ENCODE assay signal across 8 cellular contexts in genomic region chr5:177447611-177448243, GRCh38. TPM values are rescaled to one million over a fixed set of nuclear protein-coding genes. Genes with fewer than 3 reads are reported as not detected.
DNase-seq lines count a peak whose midpoint lies in the region; ATAC-seq, FAIRE-seq and TF ChIP-seq lines count a peak whose summit lies in the region.

No MANE protein-coding gene starts in this region.

- no peak overlapping the region for H2BK20ac ChIP-seq in H1 (ENCODE audit: low read length)

- H3K79me2 ChIP-seq in GM23248 (ENCODE audit: insufficient read depth) (no peaks in the 10 kb centered on the region), H1 (ENCODE audit: control insufficient read depth in 1 of 2, insufficient read depth in 2 of 2, low read length in 2 of 2) (no peaks in the 10 kb centered on the region)

- no peak overlapping the region for H2AFZ ChIP-seq in GM23248
- 0 out of 2 replicates have a peak overlapping the region, but pooled peaks have one; percentile 14 for H2AFZ ChIP-seq in H1 (ENCODE audit: low read length)

- H2AK5ac ChIP-seq in H1 (ENCODE audit: low read depth, low read length), result no peak overlapping the region

- no peaks in the 10 kb centered on the region for H3K9me2 ChIP-seq in GM23248 (ENCODE audit: insufficient read depth)

- H4K5ac ChIP-seq in H1 (ENCODE audit: insufficient read length, low read depth, low read length), result peak overlapping the region; percentile 93

- no peak overlapping the region; the same call in 1 of the 2 replicates for H2BK15ac ChIP-seq in H1 (ENCODE audit: low read length)

- no peaks in the 10 kb centered on the region; the same call in none of the 2 replicates for H3K79me1 ChIP-seq in H1 (ENCODE audit: low read depth, low read length)

- no peaks in the 10 kb centered on the region for H3K27me3 ChIP-seq in BE2C
- H3K27me3 ChIP-seq in GM23248 (replicated peaks; ENCODE audit: insufficient read depth), result no peaks in the 10 kb centered on the region
- H3K27me3 ChIP-seq in H1 (replicated peaks in 1 of 4; ENCODE audit: control insufficient read depth in 3 of 4, extremely low read depth in 1 of 4, insufficient read depth in 3 of 4, low read length in 3 of 4), result peaks cover 0 to 19% (median 5%) of the 10 kb centered on the region in 4 experiments; a peak in 5 of 7 replicates

- DNase-seq in BE2C, result peak; percentile 71
- peak; percentile 83 for DNase-seq in GM23248
- peak; percentile 97 for DNase-seq in SK-MEL-5 (ENCODE audit: low read depth, low spot score)
- DNase-seq in H1 (ENCODE audit: low read depth in 1 of 2, low spot score in 2 of 2), result peak in 1 of 2 experiments; percentile 76
- no peak for DNase-seq in activated gamma-delta T cell treated with Interleukin-2 at 50 U/mL for 16 hours

- H2BK5ac ChIP-seq in H1 (ENCODE audit: low read depth, low read length), result peak overlapping the region; percentile 68; the same call in 1 of the 2 replicates

- H3K4me1 ChIP-seq in BE2C (peaks cover 19% of the 10 kb centered on the region), GM23248 (ENCODE audit: insufficient read depth) (peaks cover 13% of the 10 kb centered on the region), H1 (replicated peaks in 1 of 4; ENCODE audit: control insufficient read depth in 3 of 4, insufficient read depth in 4 of 4, low read length in 3 of 4) (peaks cover 0 to 30% (median 15%) of the 10 kb centered on the region in 4 experiments; a peak in 6 of 7 replicates), mesodermal cell (ENCODE audit: control insufficient read depth, insufficient read depth, low read length, poor library complexity, severe bottlenecking) (peaks cover 9% of the 10 kb centered on the region)

- H2BK120ac ChIP-seq in H1 (replicated peaks; ENCODE audit: low read depth, low read length), result peak overlapping the region; percentile 63

- no peak for FAIRE-seq in H1 (lab: Jason Lieb, UNC)

- in situ Hi-C loops in GM23248 (cut with MboI), result no loop called here
- in situ Hi-C loops in SK-MEL-5 (cut with HindIII; ENCODE audit: low pct_unique_long_range_greater_than_20kb, low sequenced_read_pairs), result no loop called here

- no peak overlapping the region for H3K14ac ChIP-seq in H1 (ENCODE audit: insufficient read length)

- peaks cover 9% of the 10 kb centered on the region for H3K23me2 ChIP-seq in H1 (ENCODE audit: low read depth, low read length)

- H3K9me3 ChIP-seq in BE2C (no peaks in the 10 kb centered on the region), GM23248 (ENCODE audit: low read depth) (no peaks in the 10 kb centered on the region), H1 (ENCODE audit: insufficient read depth in 2 of 2, low read depth in 1 of 2, low read length in 1 of 2) (no peaks in the 10 kb centered on the region), mesodermal cell (ENCODE audit: control insufficient read depth, low read length) (no peaks in the 10 kb centered on the region)

- no peak for TF ChIP-seq EP300 in H1 (IDR thresholded peaks at IDR 0.05; ENCODE audit: borderline replicate concordance in 1 of 2, low read depth in 2 of 2, low read length in 2 of 2)

- H3K4me2 ChIP-seq in GM23248 (ENCODE audit: unreplicated experiment) (peak overlapping the region; percentile 65), H1 (ENCODE audit: insufficient read depth in 1 of 2, low read depth in 2 of 2, low read length in 2 of 2) (peak overlapping the region; percentile 89 to 93)

- TF ChIP-seq CTCF in BE2C (IDR thresholded peaks at IDR 0.05; ENCODE audit: low read depth, low read length) (no peak), H1 (IDR thresholded peaks at IDR 0.05; ENCODE audit: control extremely low read depth in 1 of 3, insufficient read depth in 1 of 3, low read depth in 1 of 3, low read length in 3 of 3) (peak in 1 of 3 experiments; percentile 24; a peak in 2 of 4 replicates)

- no peak overlapping the region for H3K56ac ChIP-seq in H1 (replicated peaks; ENCODE audit: insufficient read length, low read depth, low read length)

- H3K9ac ChIP-seq in GM23248 (peak overlapping the region; percentile 84), H1 (replicated peaks in 1 of 4; ENCODE audit: extremely low read depth in 1 of 4, low read depth in 3 of 4, low read length in 3 of 4) (peak overlapping the region in 3 of 4 experiments; percentile 37 to 75 (median 60); a peak in 5 of 7 replicates)

- peak overlapping the region; percentile 93 for H3K18ac ChIP-seq in H1 (ENCODE audit: extremely low read depth, low read length)

- H4K20me1 ChIP-seq in GM23248 (ENCODE audit: insufficient read depth) (no peaks in the 10 kb centered on the region), H1 (replicated peaks in 1 of 2; ENCODE audit: control insufficient read depth in 1 of 2, insufficient read depth in 2 of 2, low read length in 2 of 2) (peaks cover 0 to 7% of the 10 kb centered on the region in 2 experiments)

- H3K36me3 ChIP-seq in BE2C (peaks cover 8% of the 10 kb centered on the region; the same call in 1 of the 2 replicates), GM23248 (ENCODE audit: low read depth) (no peaks in the 10 kb centered on the region), H1 (ENCODE audit: control insufficient read depth in 2 of 4, insufficient read depth in 4 of 4, low read length in 3 of 4) (no peaks in the 10 kb centered on the region), mesodermal cell (ENCODE audit: control insufficient read depth, insufficient read depth, low read length) (peaks cover 4% of the 10 kb centered on the region)

- H3K4me3 ChIP-seq in BE2C (ENCODE audit: low read depth, low read length) (peak overlapping the region; percentile 66), GM23248 (peak overlapping the region; percentile 73), H1 (ENCODE audit: extremely low read depth in 1 of 4, insufficient read depth in 2 of 4, low read depth in 3 of 4, low read length in 4 of 4) (peak overlapping the region; percentile 33 to 74 (median 53)), mesodermal cell (ENCODE audit: extremely low read depth, insufficient read depth, low read length, poor library complexity, severe bottlenecking) (peak overlapping the region; percentile 58)

- H3K4ac ChIP-seq in H1 (replicated peaks; ENCODE audit: insufficient read length, low read depth, low read length), result peak overlapping the region; percentile 87

- peaks cover 21% of the 10 kb centered on the region for H3F3A ChIP-seq in GM23248 (ENCODE audit: insufficient read depth)

- peak overlapping the region; percentile 20; the same call in 1 of the 2 replicates for H2BK12ac ChIP-seq in H1 (ENCODE audit: low read depth, low read length)

- peak overlapping the region; percentile 99 for H4K91ac ChIP-seq in H1 (replicated peaks; ENCODE audit: insufficient read length, low read length)

- peak overlapping the region; percentile 55 for H3K27ac ChIP-seq in GM23248
- H3K27ac ChIP-seq in H1 (ENCODE audit: low read depth, low read length), result peak overlapping the region; percentile 59
- peak overlapping the region; percentile 83 for H3K27ac ChIP-seq in mesodermal cell (ENCODE audit: low read depth, low read length, severe bottlenecking)

- no peak overlapping the region for H3K23ac ChIP-seq in H1 (ENCODE audit: insufficient read length)

- H4K8ac ChIP-seq in H1 (ENCODE audit: extremely low read depth, insufficient read depth, low read length), result peak overlapping the region; percentile 87

- POLR2A ChIA-PET in H1 (lab: Charles Lee; ENCODE audit: partially characterized antibody), result interaction anchor here (0.7 to 67.5 kb wide), 18 partner anchors 21 to 143 kb away, joined by 3 to 3349 read pairs (median 4); partner anchors contain the start of genes DBN1, DOK3, GRK6 and PDLIM7

- no peak; a peak in 1 of 4 replicates for TF ChIP-seq RAD21 in H1 (IDR thresholded peaks at IDR 0.05 in 1 of 2, conservative IDR thresholded peaks at IDR 0.05 in 1 of 2; ENCODE audit: low read depth in 2 of 2, low read length in 2 of 2)

- CTCF ChIA-PET in H1 (lab: Charles Lee; ENCODE audit: partially characterized antibody), result interaction anchor here (0.8 to 23.6 kb wide), 15 partner anchors 10 to 139 kb away, joined by 3 to 430 read pairs (median 5); partner anchors contain the start of genes F12, GRK6, PFN3 and SLC34A1

- peak in 1 of 2 experiments; percentile 90; a peak in 2 of 3 replicates for TF ChIP-seq POLR2A in H1 (IDR thresholded peaks at IDR 0.05; ENCODE audit: control extremely low read depth in 1 of 2, low read depth in 2 of 2, low read length in 2 of 2)

- 22 to 26% methylated on average over 20 to 21 of the region's 23 CpGs for WGBS in GM23248 (ENCODE audit: low coverage in 1 of 2, low lambda C conversion rate in 2 of 2, missing lambda C conversion rate in 2 of 2), 2 experiments
- 14% methylated on average over 19 of the region's 23 CpGs; no CpG with 5 or more reads in 1 of the 2 experiments for WGBS in H1 (ENCODE audit: extremely low coverage in 1 of 2, insufficient coverage in 1 of 2, insufficient read length in 1 of 2, insufficient replicate concordance in 2 of 2, low coverage in 1 of 2, low lambda C conversion rate in 2 of 2, missing lambda C conversion rate in 1 of 2), 2 experiments
- WGBS in mesodermal cell (ENCODE audit: insufficient coverage in 2 of 2), 2 experiments, result 11 to 23% methylated on average over 14 to 16 of the region's 23 CpGs

- ATAC-seq in GM18861 (IDR thresholded peaks at IDR 0.05; ENCODE audit: unreplicated experiment) (no peak), HG03175 (IDR thresholded peaks at IDR 0.05; ENCODE audit: unreplicated experiment) (no peak)

RNA-seq across cellular contexts. Expression of gene PRR7, which starts 1.1 kb away (rescaled TPM):
- 84.9 TPM for polyA plus RNA-seq in BE2C (2012; ENCODE audit: insufficient read depth, insufficient read length, low read depth)
- 23.9 and 24.8 TPM in 2 replicates for total RNA-seq in GM23248 (2014; rRNA removed; shearing (Covaris generic))
- 10.5 and 11.1 TPM in 2 replicates for polyA plus RNA-seq in GM23248 (2016; fragmentation: Nextera tagmentation; extraction: Ambion mirVana)
- total RNA-seq in SK-MEL-5 (2014; rRNA removed; shearing (Covaris generic)), result 34.4 and 38.8 TPM in 2 replicates
- 179 and 188 TPM in 2 replicates for polyA plus RNA-seq in SK-MEL-5 (2015; cell fraction: cytosol; rRNA removed)
- polyA plus RNA-seq in SK-MEL-5 (2015; cell fraction: nucleus; rRNA removed), result 93.4 and 107 TPM in 2 replicates
- 8.0 and 8.6 TPM in 2 replicates for total RNA-seq in H1 (2021; fragmentation: NEBNext Ultra II Directional; extraction: Animal tissue kit (Norgen Biotek cat#: 25700))
- 11.8 and 23.1 TPM in 2 replicates for polyA plus RNA-seq in H1 (2011; rRNA removed)
- 11.7 TPM for polyA plus RNA-seq in H1 (2011; cell fraction: cytosol; rRNA removed)
- 12.5 TPM for polyA plus RNA-seq in H1 (2011; cell fraction: nucleus; rRNA removed)
- 0.79 to 4.9 TPM (median 4.9 TPM) in 4 replicates for polyA plus RNA-seq in H1 (2012, experiment 1 of 2)
- 2.8 TPM for polyA plus RNA-seq in H1 (2012, experiment 2 of 2)
- 5.2 TPM for polyA plus RNA-seq in H1 (2013, experiment 1 of 2)
- polyA plus RNA-seq in H1 (2013, experiment 2 of 2), result 4.9 TPM
- 0.12 and 0.13 TPM in 2 replicates for polyA minus RNA-seq in H1 (2011; rRNA and poly(A)+ RNA removed)
- polyA minus RNA-seq in H1 (2011; cell fraction: cytosol; rRNA and poly(A)+ RNA removed), result 5.2 TPM
- 7.5 TPM for polyA minus RNA-seq in H1 (2011; cell fraction: nucleus; rRNA and poly(A)+ RNA removed)
- polyA plus RNA-seq in mesodermal cell (2013, experiment 1 of 2), result 8.4 TPM
- polyA plus RNA-seq in mesodermal cell (2013, experiment 2 of 2), result 5.4 TPM

RNA-seq across cellular contexts. Expression of gene GRK6, which starts 21.3 kb away (rescaled TPM):
- polyA plus RNA-seq in BE2C (2012; ENCODE audit: insufficient read depth, insufficient read length, low read depth), result 58.6 TPM
- 17.3 and 30.4 TPM in 2 replicates for total RNA-seq in GM23248 (2014; rRNA removed; shearing (Covaris generic))
- polyA plus RNA-seq in GM23248 (2016; fragmentation: Nextera tagmentation; extraction: Ambion mirVana), result 7.7 and 13.5 TPM in 2 replicates
- total RNA-seq in SK-MEL-5 (2014; rRNA removed; shearing (Covaris generic)), result 18.9 and 19.4 TPM in 2 replicates
- 29.6 and 35.1 TPM in 2 replicates for polyA plus RNA-seq in SK-MEL-5 (2015; cell fraction: cytosol; rRNA removed)
- polyA plus RNA-seq in SK-MEL-5 (2015; cell fraction: nucleus; rRNA removed), result 16.4 and 25.6 TPM in 2 replicates
- 52.0 and 57.8 TPM in 2 replicates for total RNA-seq in H1 (2021; fragmentation: NEBNext Ultra II Directional; extraction: Animal tissue kit (Norgen Biotek cat#: 25700))
- 31.8 and 50.8 TPM in 2 replicates for polyA plus RNA-seq in H1 (2011; rRNA removed)
- 43.3 TPM for polyA plus RNA-seq in H1 (2011; cell fraction: cytosol; rRNA removed)
- 53.8 TPM for polyA plus RNA-seq in H1 (2011; cell fraction: nucleus; rRNA removed)
- 32.8 to 46.4 TPM (median 42.2 TPM) in 4 replicates for polyA plus RNA-seq in H1 (2012, experiment 1 of 2)
- polyA plus RNA-seq in H1 (2012, experiment 2 of 2), result 38.4 TPM
- 23.7 TPM for polyA plus RNA-seq in H1 (2013, experiment 1 of 2)
- polyA plus RNA-seq in H1 (2013, experiment 2 of 2), result 24.5 TPM
- 21.9 and 25.8 TPM in 2 replicates for polyA minus RNA-seq in H1 (2011; rRNA and poly(A)+ RNA removed)
- polyA minus RNA-seq in H1 (2011; cell fraction: cytosol; rRNA and poly(A)+ RNA removed), result 27.7 TPM
- polyA minus RNA-seq in H1 (2011; cell fraction: nucleus; rRNA and poly(A)+ RNA removed), result 39.0 TPM
- polyA plus RNA-seq in mesodermal cell (2013, experiment 1 of 2), result 29.2 TPM
- 26.2 TPM for polyA plus RNA-seq in mesodermal cell (2013, experiment 2 of 2)

RNA-seq across cellular contexts. Expression of gene DBN1, which starts 25.7 kb away (rescaled TPM):
- 454 TPM for polyA plus RNA-seq in BE2C (2012; ENCODE audit: insufficient read depth, insufficient read length, low read depth)
- total RNA-seq in GM23248 (2014; rRNA removed; shearing (Covaris generic)), result 224 and 257 TPM in 2 replicates
- polyA plus RNA-seq in GM23248 (2016; fragmentation: Nextera tagmentation; extraction: Ambion mirVana) (160 and 163 TPM in 2 replicates), H1 (2011; rRNA removed) (168 and 250 TPM in 2 replicates)
- 41.6 and 49.0 TPM in 2 replicates for total RNA-seq in SK-MEL-5 (2014; rRNA removed; shearing (Covaris generic))
- 50.4 and 53.9 TPM in 2 replicates for polyA plus RNA-seq in SK-MEL-5 (2015; cell fraction: cytosol; rRNA removed)
- polyA plus RNA-seq in SK-MEL-5 (2015; cell fraction: nucleus; rRNA removed), result 58.2 and 79.8 TPM in 2 replicates
- total RNA-seq in H1 (2021; fragmentation: NEBNext Ultra II Directional; extraction: Animal tissue kit (Norgen Biotek cat#: 25700)), result 325 and 333 TPM in 2 replicates
- 212 TPM for polyA plus RNA-seq in H1 (2011; cell fraction: cytosol; rRNA removed)
- polyA plus RNA-seq in H1 (2011; cell fraction: nucleus; rRNA removed), result 1,074 TPM
- 188 to 314 TPM (median 284 TPM) in 4 replicates for polyA plus RNA-seq in H1 (2012, experiment 1 of 2)
- polyA plus RNA-seq in H1 (2012, experiment 2 of 2), result 241 TPM
- polyA plus RNA-seq in H1 (2013, experiment 1 of 2), result 332 TPM
- 350 TPM for polyA plus RNA-seq in H1 (2013, experiment 2 of 2)
- 120 and 154 TPM in 2 replicates for polyA minus RNA-seq in H1 (2011; rRNA and poly(A)+ RNA removed)
- polyA minus RNA-seq in H1 (2011; cell fraction: cytosol; rRNA and poly(A)+ RNA removed), result 133 TPM
- polyA minus RNA-seq in H1 (2011; cell fraction: nucleus; rRNA and poly(A)+ RNA removed), result 288 TPM
- polyA plus RNA-seq in mesodermal cell (2013, experiment 1 of 2), result 229 TPM
- polyA plus RNA-seq in mesodermal cell (2013, experiment 2 of 2), result 194 TPM

RNA-seq across cellular contexts. Expression of gene F12, which starts 38.4 kb away (rescaled TPM):
- 68.2 TPM for polyA plus RNA-seq in BE2C (2012; ENCODE audit: insufficient read depth, insufficient read length, low read depth)
- total RNA-seq in GM23248 (2014; rRNA removed; shearing (Covaris generic)), result 0.43 and 1.3 TPM in 2 replicates
- polyA plus RNA-seq in GM23248 (2016; fragmentation: Nextera tagmentation; extraction: Ambion mirVana) (1.2 and 1.8 TPM in 2 replicates), H1 (2011; rRNA removed) (7.8 and 12.0 TPM in 2 replicates)
- total RNA-seq in SK-MEL-5 (2014; rRNA removed; shearing (Covaris generic)), result 6.0 and 8.2 TPM in 2 replicates
- polyA plus RNA-seq in SK-MEL-5 (2015; cell fraction: cytosol; rRNA removed), result 10.6 and 12.1 TPM in 2 replicates
- polyA plus RNA-seq in SK-MEL-5 (2015; cell fraction: nucleus; rRNA removed), result 25.7 and 27.4 TPM in 2 replicates
- 5.4 and 6.5 TPM in 2 replicates for total RNA-seq in H1 (2021; fragmentation: NEBNext Ultra II Directional; extraction: Animal tissue kit (Norgen Biotek cat#: 25700))
- polyA plus RNA-seq in H1 (2011; cell fraction: cytosol; rRNA removed), result 6.0 TPM
- 5.0 TPM for polyA plus RNA-seq in H1 (2011; cell fraction: nucleus; rRNA removed)
- 3.5 to 7.1 TPM (median 4.9 TPM) in 4 replicates for polyA plus RNA-seq in H1 (2012, experiment 1 of 2)
- polyA plus RNA-seq in H1 (2012, experiment 2 of 2), result 3.5 TPM
- polyA plus RNA-seq in H1 (2013, experiment 1 of 2), result 2.6 TPM
- polyA plus RNA-seq in H1 (2013, experiment 2 of 2), result 3.1 TPM
- 0.85 and 0.88 TPM in 2 replicates for polyA minus RNA-seq in H1 (2011; rRNA and poly(A)+ RNA removed)
- 2.3 TPM for polyA minus RNA-seq in H1 (2011; cell fraction: cytosol; rRNA and poly(A)+ RNA removed)
- polyA minus RNA-seq in H1 (2011; cell fraction: nucleus; rRNA and poly(A)+ RNA removed), result 2.7 TPM
- polyA plus RNA-seq in mesodermal cell (2013, experiment 1 of 2), result 2.1 TPM
- 0.76 TPM for polyA plus RNA-seq in mesodermal cell (2013, experiment 2 of 2)

RNA-seq across cellular contexts. Expression of gene PFN3, which starts 47.3 kb away (rescaled TPM):
- not detected for polyA plus RNA-seq in BE2C (2012; ENCODE audit: insufficient read depth, insufficient read length, low read depth)
- not detected in 2 replicates for total RNA-seq in GM23248 (2014; rRNA removed; shearing (Covaris generic))
- not detected in 2 replicates for polyA plus RNA-seq in GM23248 (2016; fragmentation: Nextera tagmentation; extraction: Ambion mirVana)
- total RNA-seq in SK-MEL-5 (2014; rRNA removed; shearing (Covaris generic)), result not detected in 2 replicates
- polyA plus RNA-seq in SK-MEL-5 (2015; cell fraction: cytosol; rRNA removed), result not detected in 2 replicates
- not detected in 2 replicates for polyA plus RNA-seq in SK-MEL-5 (2015; cell fraction: nucleus; rRNA removed)
- not detected in 2 replicates for total RNA-seq in H1 (2021; fragmentation: NEBNext Ultra II Directional; extraction: Animal tissue kit (Norgen Biotek cat#: 25700))
- polyA plus RNA-seq in H1 (2011; rRNA removed), result not detected in 2 replicates
- polyA plus RNA-seq in H1 (2011; cell fraction: cytosol; rRNA removed), result not detected
- not detected for polyA plus RNA-seq in H1 (2011; cell fraction: nucleus; rRNA removed)
- not detected in 4 replicates for polyA plus RNA-seq in H1 (2012, experiment 1 of 2)
- polyA plus RNA-seq in H1 (2012, experiment 2 of 2), result not detected
- polyA plus RNA-seq in H1 (2013, experiment 1 of 2), result not detected
- polyA plus RNA-seq in H1 (2013, experiment 2 of 2), result not detected
- polyA minus RNA-seq in H1 (2011; rRNA and poly(A)+ RNA removed), result not detected in 2 replicates
- polyA minus RNA-seq in H1 (2011; cell fraction: cytosol; rRNA and poly(A)+ RNA removed), result not detected
- polyA minus RNA-seq in H1 (2011; cell fraction: nucleus; rRNA and poly(A)+ RNA removed), result not detected
- polyA plus RNA-seq in mesodermal cell (2013, experiment 1 of 2), result not detected
- polyA plus RNA-seq in mesodermal cell (2013, experiment 2 of 2), result not detected
